In genomic region chr7:8136331-8136730, GRCh38 we compare ENCODE assay signal across 22 cellular contexts.
"Had no signal": no experiment of that assay in that cellular context is flagged by ENCODE, and none has a peak within 500 bp of the region (broad histone marks: within the 10 kb centered on the region; RNA-seq: fewer than 3 reads in every experiment).

No MANE protein-coding gene starts in this region.

- FAIRE-seq: TTC549 had no signal

- H3K9me3 Mint-ChIP-seq: activated B cell treated with CpG ODN at 0.5 μM for 24 hours; activated CD4-positive, alpha-beta T cell treated with anti-CD3 and anti-CD28 coated beads, Interleukin-2, amount 10 ng/mL, durations not matched to agents 7 days and 5 days; activated naive CD4-positive, alpha-beta T cell treated with anti-CD3 and anti-CD28 coated beads for 36 hours had no signal

- H3K27me3 Mint-ChIP-seq: activated B cell treated with CpG ODN at 0.5 μM for 24 hours; activated CD4-positive, alpha-beta T cell treated with anti-CD3 and anti-CD28 coated beads, Interleukin-2, amount 10 ng/mL, durations not matched to agents 7 days and 5 days; activated naive CD8-positive, alpha-beta T cell had no signal

- H3K36me3 Mint-ChIP-seq: activated naive CD8-positive, alpha-beta T cell had no signal

- DNase-seq: activated B cell treated with CpG ODN at 0.5 μM for 24 hours; activated CD4-positive, alpha-beta T cell treated with anti-CD3 and anti-CD28 coated beads for 1 hour; activated CD4-positive, alpha-beta T cell treated with anti-CD3 and anti-CD28 coated beads, Interleukin-2, amount 10 ng/mL, durations not matched to agents 7 days and 5 days; activated CD8-positive, alpha-beta memory T cell treated with anti-CD3 and anti-CD28 coated beads, Interleukin-2, amount 50 U/mL, for 48 hours; activated CD8-positive, alpha-beta T cell treated with anti-CD3 and anti-CD28 coated beads, Interleukin-2, amount 10 ng/mL, durations not matched to agents 7 days and 5 days; activated effector memory CD4-positive, alpha-beta T cell treated with Interleukin-2 at 50 U/mL for 16 hours; activated naive CD4-positive, alpha-beta T cell treated with anti-CD3 and anti-CD28 coated beads for 36 hours; activated T-cell treated with anti-CD3 and anti-CD28 coated beads, Interleukin-2, amount 50 U/mL, for 1 hour; brain microvascular endothelial cell; Kasumi-1; KBM-7; NCI-H1048; NCI-H146; NCI-H187 treated with DMSO at 0.1 percent for 48 hours; NCI-H2081 treated with DMSO at 0.1 percent for 48 hours; NCI-H446; NCI-H524; SHP77 treated with DMSO at 0.1 percent for 48 hours; T-helper 2 cell; T1000 had no signal

- H3K27ac Mint-ChIP-seq: activated B cell treated with CpG ODN at 0.5 μM for 24 hours; activated CD4-positive, alpha-beta T cell treated with anti-CD3 and anti-CD28 coated beads, Interleukin-2, amount 10 ng/mL, durations not matched to agents 7 days and 5 days; activated CD8-positive, alpha-beta T cell treated with anti-CD3 and anti-CD28 coated beads, Interleukin-2, amount 10 ng/mL, durations not matched to agents 7 days and 5 days; activated naive CD4-positive, alpha-beta T cell treated with anti-CD3 and anti-CD28 coated beads for 36 hours had no signal

- H3K4me3 Mint-ChIP-seq: activated B cell treated with CpG ODN at 0.5 μM for 24 hours; activated CD4-positive, alpha-beta T cell treated with anti-CD3 and anti-CD28 coated beads, Interleukin-2, amount 10 ng/mL, durations not matched to agents 7 days and 5 days; activated CD8-positive, alpha-beta T cell treated with anti-CD3 and anti-CD28 coated beads, Interleukin-2, amount 10 ng/mL, durations not matched to agents 7 days and 5 days; activated naive CD4-positive, alpha-beta T cell treated with anti-CD3 and anti-CD28 coated beads for 36 hours; activated naive CD8-positive, alpha-beta T cell had no signal

- ATAC-seq: activated CD8-positive, alpha-beta T cell treated with anti-CD3 and anti-CD28 coated beads, Interleukin-2, amount 10 ng/mL, durations not matched to agents 7 days and 5 days had no signal
